In genomic region chr1:90715334-90715733, GRCh38 we compare ENCODE assay signal across 24 cellular contexts. TPM values are rescaled to one million over a fixed set of nuclear protein-coding genes. Genes with fewer than 3 reads are reported as not detected.
A peak's percentile ranks its signal among the peaks of the same experiment; 100 is the strongest.
DNase-seq lines count a peak whose midpoint lies in the region; ATAC-seq, FAIRE-seq and TF ChIP-seq lines count a peak whose summit lies in the region.
"Had no signal": no experiment of that assay in that cellular context is flagged by ENCODE, and none has a peak within 500 bp of the region (broad histone marks: within the 10 kb centered on the region; RNA-seq: fewer than 3 reads in every experiment).

No MANE protein-coding gene starts in this region.

- H3K79me2 ChIP-seq in osteoblast (ENCODE audit: insufficient read depth, low read length), result no peaks in the 10 kb centered on the region

- H3K4me2 ChIP-seq in A549, result no peak overlapping the region
- H3K4me2 ChIP-seq in osteoblast (ENCODE audit: insufficient read depth, low read length), result no peak overlapping the region

- peaks cover 100% of the 10 kb centered on the region for H3K27me3 Mint-ChIP-seq in brain

- no peak for FAIRE-seq in A549 (lab: Jason Lieb, UNC)
- FAIRE-seq: GM12892, GM18507, RCC 7860 had no signal

- H3K4me1 ChIP-seq in A549 (no peaks in the 10 kb centered on the region), osteoblast (ENCODE audit: insufficient read depth, low read length) (peaks cover 4% of the 10 kb centered on the region)
- peaks cover 11% of the 10 kb centered on the region for H3K4me1 ChIP-seq in effector memory CD4-positive, alpha-beta T cell (ENCODE audit: control insufficient read depth, insufficient read depth, low read length, poor library complexity, severe bottlenecking)

- ATAC-seq in A549 (no peak), HG03342 (IDR thresholded peaks at IDR 0.05; ENCODE audit: unreplicated experiment) (no peak)
- ATAC-seq: T-cell had no signal

- H3K36me3 Mint-ChIP-seq in brain, result no peaks in the 10 kb centered on the region

- no peak for TF ChIP-seq POLR2A in A549 (IDR thresholded peaks at IDR 0.05; ENCODE audit: low read length)

- H3K27ac ChIP-seq in A549 (no peak overlapping the region), osteoblast (ENCODE audit: low read depth, low read length) (no peak overlapping the region)
- no peak overlapping the region for H3K27ac ChIP-seq in effector memory CD4-positive, alpha-beta T cell (ENCODE audit: insufficient read depth, low read length, poor library complexity, severe bottlenecking)

- H3K9me3 ChIP-seq in A549 (no peaks in the 10 kb centered on the region), osteoblast (ENCODE audit: low read depth, low read length) (no peaks in the 10 kb centered on the region)
- peaks cover 15% of the 10 kb centered on the region for H3K9me3 ChIP-seq in effector memory CD4-positive, alpha-beta T cell (ENCODE audit: control insufficient read depth, low read length)
- H3K9me3 ChIP-seq: MG63 had no signal

- CTCF ChIA-PET in A549 (lab: Yijun Ruan, JAX), result interaction anchor here (0.6 kb wide), 1 partner anchor 9 kb away, joined by 4 read pairs; no protein-coding TSS in a partner anchor

- peaks cover 39% of the 10 kb centered on the region for H3K4me1 Mint-ChIP-seq in brain

- no peaks in the 10 kb centered on the region for H3K36me3 ChIP-seq in osteoblast (ENCODE audit: insufficient read depth, low read length)
- H3K36me3 ChIP-seq in effector memory CD4-positive, alpha-beta T cell (ENCODE audit: control insufficient read depth, insufficient read depth, low read length), result no peaks in the 10 kb centered on the region
- H3K36me3 ChIP-seq: MG63 had no signal

- in situ Hi-C loops in GM13976 (cut with MboI; ENCODE audit: low sequenced_read_pairs, unreplicated experiment), result no loop called here

- H3K9me3 Mint-ChIP-seq in brain, result peaks cover 0 to 13% (median 6%) of the 10 kb centered on the region in 5 experiments

- no peak for TF ChIP-seq CTCF in A549 (IDR thresholded peaks at IDR 0.05)
- no peak for TF ChIP-seq CTCF in GM13976 (IDR thresholded peaks at IDR 0.05; ENCODE audit: borderline replicate concordance, control extremely low read depth, extremely low read depth, insufficient read depth, missing control alignments)
- TF ChIP-seq CTCF in brain (conservative IDR thresholded peaks at IDR 0.05), result no peak
- no peak for TF ChIP-seq CTCF in osteoblast (IDR thresholded peaks at IDR 0.05; ENCODE audit: extremely low read depth, low read depth, low read length)

- DNase-seq in A549 (ENCODE audit: low read depth in 1 of 2, low spot score in 1 of 2), result no peak
- peak; percentile 6 for DNase-seq in GM13976 (ENCODE audit: low spot score)
- peak; percentile 43 for DNase-seq in osteoblast (ENCODE audit: insufficient read length, low spot score, missing footprints)
- no peak for DNase-seq in effector memory CD4-positive, alpha-beta T cell
- no peak for DNase-seq in RPMI8226
- DNase-seq: CD4-positive, alpha-beta memory T cell; COR-L47; DMS53; GF-D8; GOT3; HCEC 1CT; KG1; MG63; NCI-H1105 treated with DMSO at 0.1 percent for 48 hours; NCI-H2029 treated with DMSO at 0.1 percent for 48 hours; NCI-H446 treated with DMSO at 0.1 percent for 48 hours; NCI-H526; T-cell had no signal

- TF ChIP-seq RAD21 in A549 (conservative IDR thresholded peaks at IDR 0.05 in 1 of 2, IDR thresholded peaks at IDR 0.05 in 1 of 2), result no peak

- H3K27me3 ChIP-seq in osteoblast (ENCODE audit: insufficient read depth, low read length), result peaks cover 98% of the 10 kb centered on the region
- H3K27me3 ChIP-seq in effector memory CD4-positive, alpha-beta T cell (replicated peaks; ENCODE audit: control insufficient read depth, insufficient read depth, low read length, poor library complexity, severe bottlenecking), result peaks cover 90% of the 10 kb centered on the region

- no peak overlapping the region for H3K4me3 ChIP-seq in A549
- no peak overlapping the region for H3K4me3 ChIP-seq in osteoblast (ENCODE audit: insufficient read depth, low read length)
- no peak overlapping the region for H3K4me3 ChIP-seq in effector memory CD4-positive, alpha-beta T cell (ENCODE audit: insufficient read depth, low read depth, low read length, poor library complexity, severe bottlenecking)
- H3K4me3 ChIP-seq: MG63 had no signal

- H2AFZ ChIP-seq in osteoblast (ENCODE audit: low read length), result no peak overlapping the region

- WGBS in A549 (ENCODE audit: missing lambda C conversion rate), result 6% methylated on average over 5 of the region's 5 CpGs

- no peaks in the 10 kb centered on the region for H4K20me1 ChIP-seq in osteoblast (ENCODE audit: insufficient read depth, low read length)

- POLR2A ChIA-PET in A549 (lab: Yijun Ruan, JAX), result no interaction called here

- peak overlapping the region in 1 of 5 experiments; percentile 34 for H3K27ac Mint-ChIP-seq in brain

- TF ChIP-seq EP300 in A549 (IDR thresholded peaks at IDR 0.05), result no peak

- peak overlapping the region in 4 of 5 experiments; percentile 48 to 89 (median 66) for H3K4me3 Mint-ChIP-seq in brain

TF ChIP-seq in A549, 52 proteins besides CTCF, POLR2A, EP300 and RAD21:
- TF ChIP-seq CBX8 (IDR thresholded peaks at IDR 0.05) (0 out of 2 replicates have a peak, but pooled peaks have one; percentile 42), CBX2 (IDR thresholded peaks at IDR 0.05; ENCODE audit: borderline replicate concordance, low read depth) (no peak)
TF ChIP-seq in A549: peak in this region for 1.

RNA-seq across cellular contexts. Expression of gene BARHL2, which starts 1.8 kb away (rescaled TPM):
- not detected in 2 replicates for polyA plus RNA-seq in A549 (2011; rRNA removed)
- not detected in 2 replicates for polyA plus RNA-seq in A549 (2012; cell fraction: cytosol; rRNA removed)
- not detected in 2 replicates for polyA plus RNA-seq in A549 (2012; cell fraction: nucleus; rRNA removed)
- not detected in 3 replicates for polyA plus RNA-seq in A549 (2017; fragmentation: RNase III; extraction: RNeasy Plus Mini Kit Qiagen cat#74134 plus additional on column Dnase treatment)
- polyA minus RNA-seq in A549 (2011; rRNA and poly(A)+ RNA removed), result not detected in 2 replicates
- polyA plus RNA-seq in brain (ENCODE audit: insufficient read depth, low read depth, low replicate concordance), result 1.3 TPM
- total RNA-seq in osteoblast, result not detected in 2 replicates
- total RNA-seq: A172; CD4-positive, alpha-beta memory T cell; T-cell had no signal
- polyA plus RNA-seq: CD4-positive, alpha-beta memory T cell had no signal

Comparison
In these comparisons a context has a peak if more than half of its experiments do, and no peak if none do; other contexts are left out.
1. DNase-seq: peak in GM13976 (single experiment) and osteoblast (single experiment); none in A549 (0 of 2), effector memory CD4-positive, alpha-beta T cell (0 of 3) and RPMI8226 (single experiment).